Comparison of ENCODE assay signal across 8 cellular contexts in genomic region chr10:32979719-32980118, GRCh38. TPM values are rescaled to one million over a fixed set of nuclear protein-coding genes. Genes with fewer than 3 reads are reported as not detected.
DNase-seq lines count a peak whose midpoint lies in the region; ATAC-seq and TF ChIP-seq lines count a peak whose summit lies in the region.
"Not testable (repeated sequence)": the region's sequence is repeated elsewhere in the genome, so short reads cannot be mapped to it uniquely, and the experiment has no call there.

No MANE protein-coding gene starts in this region.

- H3K9ac ChIP-seq in smooth muscle cell (ENCODE audit: low read depth) = not testable (repeated sequence)

- H3K4me2 ChIP-seq in DOHH2 (ENCODE audit: low read length) (peak overlapping the region; percentile 91), OCI-LY7 (ENCODE audit: low read length) (peak overlapping the region; percentile 83), smooth muscle cell (peak overlapping the region; percentile 87)

- not testable (repeated sequence) for H3K36me3 ChIP-seq in DOHH2 (ENCODE audit: control insufficient read depth, low read length); OCI-LY7 (ENCODE audit: insufficient read depth, low read length); heart right ventricle; smooth muscle cell (ENCODE audit: low read depth)

- H3K4me3 ChIP-seq in DOHH2 (ENCODE audit: low read length) (peak overlapping the region; percentile 75), OCI-LY7 (ENCODE audit: low read depth, low read length, poor library complexity, severe bottlenecking) (peak overlapping the region; percentile 63), heart right ventricle (peak overlapping the region in 3 of 10 donors; percentile 60 to 61 (median 60)), smooth muscle cell (peak overlapping the region; percentile 49)

- H3K4me1 Mint-ChIP-seq in activated CD8-positive, alpha-beta T cell treated with anti-CD3 and anti-CD28 coated beads, Interleukin-2, amount 10 ng/mL, durations not matched to agents 7 days and 5 days (ENCODE audit: low read depth) = peaks cover 36% of the 10 kb centered on the region
- H3K4me1 Mint-ChIP-seq in central memory CD8-positive, alpha-beta T cell = peaks cover 45% of the 10 kb centered on the region
- H3K4me1 Mint-ChIP-seq in naive thymus-derived CD8-positive, alpha-beta T cell = peaks cover 10 to 41% (median 21%) of the 10 kb centered on the region in 4 donors

- not testable (repeated sequence) for ATAC-seq in activated CD8-positive, alpha-beta T cell treated with anti-CD3 and anti-CD28 coated beads, Interleukin-2, amount 10 ng/mL, durations not matched to agents 7 days and 5 days; central memory CD8-positive, alpha-beta T cell (replicated peaks; ENCODE audit: extremely low read depth, poor library complexity, severe bottlenecking); heart right ventricle; naive thymus-derived CD8-positive, alpha-beta T cell

- H2AFZ ChIP-seq in OCI-LY7 (ENCODE audit: low read length); smooth muscle cell (ENCODE audit: low read depth): not testable (repeated sequence)

- H3F3A ChIP-seq in DOHH2 (ENCODE audit: control insufficient read depth, insufficient read depth) (peaks cover 14% of the 10 kb centered on the region), smooth muscle cell (ENCODE audit: low read depth) (peaks cover 34% of the 10 kb centered on the region)

- not testable (repeated sequence) for H3K9me3 ChIP-seq in DOHH2 (ENCODE audit: control insufficient read depth, insufficient read depth, low read length); OCI-LY7 (ENCODE audit: low read length); heart right ventricle; smooth muscle cell (replicated peaks; ENCODE audit: low read depth)

- H3K9me2 ChIP-seq in DOHH2 (replicated peaks; ENCODE audit: control insufficient read depth, low read length); OCI-LY7 (ENCODE audit: insufficient read depth, low read length): not testable (repeated sequence)

- not testable (repeated sequence) for H3K9me3 Mint-ChIP-seq in activated CD8-positive, alpha-beta T cell treated with anti-CD3 and anti-CD28 coated beads, Interleukin-2, amount 10 ng/mL, durations not matched to agents 7 days and 5 days (ENCODE audit: insufficient read depth); central memory CD8-positive, alpha-beta T cell; naive thymus-derived CD8-positive, alpha-beta T cell

- H3K27me3 ChIP-seq in DOHH2 (ENCODE audit: control insufficient read depth, low read length); heart right ventricle; smooth muscle cell (ENCODE audit: low read depth): not testable (repeated sequence)

- not testable (repeated sequence) for H3K79me2 ChIP-seq in DOHH2 (ENCODE audit: control insufficient read depth, low read length); OCI-LY7 (ENCODE audit: insufficient read depth, low read depth, low read length); smooth muscle cell (ENCODE audit: low read depth)

- peak overlapping the region; percentile 77 for H3K27ac ChIP-seq in 22Rv1
- peak overlapping the region; percentile 85; the same call in 1 of the 2 replicates for H3K27ac ChIP-seq in DOHH2 (ENCODE audit: low read depth, low read length)
- H3K27ac ChIP-seq in OCI-LY7 (ENCODE audit: low read depth, low read length, poor library complexity, severe bottlenecking) = peak overlapping the region; percentile 63
- peak overlapping the region in 7 of 10 donors; percentile 92 to 98 (median 95) for H3K27ac ChIP-seq in heart right ventricle
- H3K27ac ChIP-seq in smooth muscle cell (ENCODE audit: low read depth) = peak overlapping the region; percentile 100

- DNase-seq in OCI-LY7 (ENCODE audit: low spot score); activated CD8-positive, alpha-beta T cell treated with anti-CD3 and anti-CD28 coated beads, Interleukin-2, amount 10 ng/mL, durations not matched to agents 7 days and 5 days; central memory CD8-positive, alpha-beta T cell (ENCODE audit: low spot score in 2 of 2); heart right ventricle; naive thymus-derived CD8-positive, alpha-beta T cell; smooth muscle cell (lab: John Stamatoyannopoulos, UW; ENCODE audit: unreplicated experiment): not testable (repeated sequence)

- peak overlapping the region; percentile 28 for H3K4me3 Mint-ChIP-seq in activated CD8-positive, alpha-beta T cell treated with anti-CD3 and anti-CD28 coated beads, Interleukin-2, amount 10 ng/mL, durations not matched to agents 7 days and 5 days
- H3K4me3 Mint-ChIP-seq in central memory CD8-positive, alpha-beta T cell = peak overlapping the region; percentile 84
- peak overlapping the region in 9 of 10 donors; percentile 34 to 98 (median 57) for H3K4me3 Mint-ChIP-seq in naive thymus-derived CD8-positive, alpha-beta T cell

- H3K27ac Mint-ChIP-seq in activated CD8-positive, alpha-beta T cell treated with anti-CD3 and anti-CD28 coated beads, Interleukin-2, amount 10 ng/mL, durations not matched to agents 7 days and 5 days = not testable (repeated sequence)
- H3K27ac Mint-ChIP-seq in central memory CD8-positive, alpha-beta T cell (ENCODE audit: low read depth) = peak overlapping the region; percentile 29
- H3K27ac Mint-ChIP-seq in naive thymus-derived CD8-positive, alpha-beta T cell = peak overlapping the region in 3 of 10 donors; percentile 5 to 53 (median 43)

- not testable (repeated sequence) for BruUV-seq in OCI-LY7 (replicated peaks; lab: Mats Ljungman, UMichigan)

- 94 to 95% methylated on average over 14 of the region's 14 CpGs for WGBS in heart right ventricle, 2 donors
- WGBS in smooth muscle cell (ENCODE audit: low lambda C conversion rate) = 88% methylated on average over 14 of the region's 14 CpGs

- not testable (repeated sequence) for H3K36me3 Mint-ChIP-seq in activated CD8-positive, alpha-beta T cell treated with anti-CD3 and anti-CD28 coated beads, Interleukin-2, amount 10 ng/mL, durations not matched to agents 7 days and 5 days (ENCODE audit: low read depth); central memory CD8-positive, alpha-beta T cell (ENCODE audit: insufficient read depth); naive thymus-derived CD8-positive, alpha-beta T cell

- H3K4me1 ChIP-seq in DOHH2 (ENCODE audit: control insufficient read depth, low read length) = peaks cover 67% of the 10 kb centered on the region
- H3K4me1 ChIP-seq in OCI-LY7 (ENCODE audit: insufficient read depth, low read length, poor library complexity, severe bottlenecking) = peaks cover 63% of the 10 kb centered on the region
- H3K4me1 ChIP-seq in heart right ventricle = peaks cover 0 to 48% (median 25%) of the 10 kb centered on the region in 9 donors
- peaks cover 31% of the 10 kb centered on the region for H3K4me1 ChIP-seq in smooth muscle cell (ENCODE audit: low read depth)

- CTCF ChIA-PET in OCI-LY7 (lab: Charles Lee; ENCODE audit: unreplicated experiment) = interaction anchor here (0.6 to 1.7 kb wide), 4 partner anchors 15 to 125 kb away, joined by 3 to 7 read pairs (median 3); no protein-coding TSS in a partner anchor
- CTCF ChIA-PET in activated CD8-positive, alpha-beta T cell treated with anti-CD3 and anti-CD28 coated beads, Interleukin-2, amount 10 ng/mL, durations not matched to agents 7 days and 5 days (lab: Charles Lee) = interaction anchor here (0.8 to 4.2 kb wide), 8 partner anchors 8 to 176 kb away, joined by 3 to 21 read pairs (median 4); no protein-coding TSS in a partner anchor

- intact Hi-C loops in OCI-LY7 (cut with micrococcal nuclease; ENCODE audit: unreplicated experiment) (loop anchor here (1.0 kb wide), 1 partner anchor 7 kb away; no protein-coding TSS in a partner anchor), heart right ventricle (cut with DNase I) (loop anchor here in 5 of 10 donors (1.0 to 2.0 kb wide), 3 partner anchors 15 to 21 kb away; partner anchors contain the start of gene ITGB1 (in 4 of the 5))

- not testable (repeated sequence) for H3K27me3 Mint-ChIP-seq in activated CD8-positive, alpha-beta T cell treated with anti-CD3 and anti-CD28 coated beads, Interleukin-2, amount 10 ng/mL, durations not matched to agents 7 days and 5 days (ENCODE audit: low read depth); central memory CD8-positive, alpha-beta T cell; naive thymus-derived CD8-positive, alpha-beta T cell

- POLR2A ChIA-PET in OCI-LY7 (lab: Charles Lee) = interaction anchor here (0.6 to 7.2 kb wide), 16 partner anchors 7 to 601 kb away, joined by 3 to 68 read pairs (median 6); no protein-coding TSS in a partner anchor
- POLR2A ChIA-PET in activated CD8-positive, alpha-beta T cell treated with anti-CD3 and anti-CD28 coated beads, Interleukin-2, amount 10 ng/mL, durations not matched to agents 7 days and 5 days (lab: Charles Lee) = interaction anchor here (0.5 to 2.8 kb wide), 9 partner anchors 8 to 534 kb away, joined by 3 to 8 read pairs (median 4); partner anchors contain the start of gene CCDC7
- POLR2A ChIA-PET in naive thymus-derived CD8-positive, alpha-beta T cell (lab: Charles Lee) = interaction anchor here (1.0 to 2.7 kb wide), 7 partner anchors 8 to 534 kb away, joined by 3 to 14 read pairs (median 3); partner anchors contain the start of genes CCDC7 and ITGB1

- not testable (repeated sequence) for TF ChIP-seq CTCF in 22Rv1 (IDR thresholded peaks at IDR 0.05); DOHH2 (IDR thresholded peaks at IDR 0.05; ENCODE audit: low read depth, low read length, poor library complexity, severe bottlenecking); OCI-LY7 (conservative IDR thresholded peaks at IDR 0.05; ENCODE audit: low read length); heart right ventricle (IDR thresholded peaks at IDR 0.05); smooth muscle cell (IDR thresholded peaks at IDR 0.05; ENCODE audit: borderline replicate concordance, insufficient read depth, poor library complexity, severe bottlenecking)

- H4K20me1 ChIP-seq in DOHH2 (ENCODE audit: control insufficient read depth, insufficient read depth, low read depth, low read length); OCI-LY7 (ENCODE audit: insufficient read depth, low read length); smooth muscle cell (ENCODE audit: low read depth): not testable (repeated sequence)

RNA-seq across cellular contexts. Expression of gene ITGB1, which starts 21.7 kb away (rescaled TPM):
- total RNA-seq in OCI-LY7 (2014; rRNA removed; shearing (Covaris generic)) = 165 and 179 TPM in 2 replicates
- total RNA-seq in OCI-LY7 (2022) = 167 and 199 TPM in 2 replicates
- total RNA-seq in activated CD8-positive, alpha-beta T cell treated with anti-CD3 and anti-CD28 coated beads, Interleukin-2, amount 10 ng/mL, durations not matched to agents 7 days and 5 days = 10 to 100 TPM; 35.0 to 40.2 TPM
- total RNA-seq in heart right ventricle = 100 to 1,000 TPM; 503 to 713 (median 595) TPM
- polyA plus RNA-seq in heart right ventricle = 100 to 1,000 TPM; 169 to 828 TPM
- total RNA-seq in naive thymus-derived CD8-positive, alpha-beta T cell = 10 to 100 TPM; 34.2 to 34.6 TPM
- polyA plus RNA-seq in naive thymus-derived CD8-positive, alpha-beta T cell = 100 to 1,000 TPM in 1 of 3 donors, 10 to 100 TPM in 2; 26.1 to 107 (median 28.9) TPM
- 2,267 and 2,867 TPM in 2 replicates for total RNA-seq in smooth muscle cell
- 674 and 859 TPM in 2 replicates for polyA plus RNA-seq in smooth muscle cell

Comparison
In these comparisons a context has a peak if more than half of its experiments do, and no peak if none do; other contexts are left out.
1. H3K4me3 Mint-ChIP-seq: peak in every context shown above with its lines; median percentile 84 in central memory CD8-positive, alpha-beta T cell; 57 in naive thymus-derived CD8-positive, alpha-beta T cell; 28 in activated CD8-positive, alpha-beta T cell treated with anti-CD3 and anti-CD28 coated beads, Interleukin-2, amount 10 ng/mL, durations not matched to agents 7 days and 5 days.
2. RNA of gene ITGB1, which starts 21.7 kb away (total RNA-seq): 2,267 to 2,867 TPM in smooth muscle cell, 503 to 713 TPM in heart right ventricle and 165 to 199 TPM in OCI-LY7; 35.0 to 40.2 TPM in activated CD8-positive, alpha-beta T cell treated with anti-CD3 and anti-CD28 coated beads, Interleukin-2, amount 10 ng/mL, durations not matched to agents 7 days and 5 days and 34.2 to 34.6 TPM in naive thymus-derived CD8-positive, alpha-beta T cell; every median in the first group is over 4 times any median in the second.
3. Peak in every context shown above with its lines, with median percentiles within 50 percentile points of each other: H3K27ac ChIP-seq and H3K4me2 ChIP-seq.